In genomic region chr10:14052926-14053325, GRCh38 we compare ENCODE assay signal across 31 cellular contexts.
"Had no signal": no experiment of that assay in that cellular context is flagged by ENCODE, and none has a peak within 500 bp of the region (broad histone marks: within the 10 kb centered on the region; RNA-seq: fewer than 3 reads in every experiment).

No MANE protein-coding gene starts in this region.

- H3K9me3 ChIP-seq: adrenal gland, ascending aorta, gastrocnemius medialis, ovary, upper lobe of left lung, vagina had no signal

- DNase-seq: activated CD4-positive, alpha-beta memory T cell treated with anti-CD3 and anti-CD28 coated beads for 36 hours; activated CD4-positive, alpha-beta T cell treated with anti-CD3 and anti-CD28 coated beads, Interleukin-2, amount 10 ng/mL, durations not matched to agents 24 days and 14 days; activated CD4-positive, CD25-positive, alpha-beta regulatory T cell treated with anti-CD3 and anti-CD28 coated beads, Interleukin-2, amount 50 U/mL, for 72 hours; activated CD8-positive, alpha-beta memory T cell treated with anti-CD3 and anti-CD28 coated beads, Interleukin-2, amount 50 U/mL, for 4 hours; activated effector memory CD4-positive, alpha-beta T cell treated with anti-CD3 and anti-CD28 coated beads, Interleukin-2, amount 50 U/mL, for 16 hours; activated naive CD4-positive, alpha-beta T cell treated with anti-CD3 and anti-CD28 coated beads for 36 hours; activated naive CD8-positive, alpha-beta T cell treated with anti-CD3 and anti-CD28 coated beads for 36 hours; activated T-cell treated with anti-CD3 and anti-CD28 coated beads, Interleukin-2, amount 50 U/mL, for 1 hour; adrenal gland; dorsolateral prefrontal cortex; effector memory CD4-positive, alpha-beta T cell; gastrocnemius medialis; head of caudate nucleus; hippocampal formation; left cardiac atrium; naive B cell; nephron progenitor cell; ovary; retina; sigmoid colon; small intestine; stimulated activated CD4-positive, alpha-beta T cell treated with anti-CD3 and anti-CD28 coated beads, Interleukin-1b, Interleukin-23, amount 100 ng/mL, for 48 hours; stimulated activated CD4-positive, alpha-beta T cell treated with anti-CD3 and anti-CD28 coated beads, Interleukin-4, amount 100 ng/mL, for 4 hours; stimulated activated CD8-positive, alpha-beta memory T cell treated with anti-CD3 and anti-CD28 coated beads, Interleukin-4, amount 100 ng/mL, for 48 hours; stimulated activated naive CD8-positive, alpha-beta T cell treated with anti-CD3 and anti-CD28 coated beads, Interleukin-15, amount 100 ng/mL, for 72 hours; substantia nigra; upper lobe of left lung had no signal

- FAIRE-seq: keratinocyte, small intestine had no signal

- H3K4me3 ChIP-seq: adrenal gland, ascending aorta, coronary artery, dorsolateral prefrontal cortex, gastrocnemius medialis, ovary, sigmoid colon, upper lobe of left lung, vagina had no signal

- H3K27me3 ChIP-seq: adrenal gland, ascending aorta, dorsolateral prefrontal cortex, gastrocnemius medialis, ovary, sigmoid colon, upper lobe of left lung, vagina had no signal

- H3K4me1 ChIP-seq: adrenal gland, ascending aorta, gastrocnemius medialis, vagina had no signal

- H3K27ac ChIP-seq: adrenal gland, ascending aorta, coronary artery, dorsolateral prefrontal cortex, gastrocnemius medialis, ovary, sigmoid colon, upper lobe of left lung, vagina had no signal

- H3K36me3 ChIP-seq: adrenal gland, ascending aorta, gastrocnemius medialis, ovary, sigmoid colon, upper lobe of left lung, vagina had no signal
